Comparison of ENCODE assay signal across 16 cellular contexts in genomic region chr22:40960137-40960536, GRCh38. TPM values are rescaled to one million over a fixed set of nuclear protein-coding genes. Genes with fewer than 3 reads are reported as not detected.
DNase-seq lines count a peak whose midpoint lies in the region; ATAC-seq and TF ChIP-seq lines count a peak whose summit lies in the region.
"Had no signal": no experiment of that assay in that cellular context is flagged by ENCODE, and none has a peak within 500 bp of the region (broad histone marks: within the 10 kb centered on the region; RNA-seq: fewer than 3 reads in every experiment).

No MANE protein-coding gene starts in this region.

- H3K4me3 Mint-ChIP-seq in activated naive CD8-positive, alpha-beta T cell treated with anti-CD3 and anti-CD28 coated beads, Interleukin-2, amount 10 ng/mL, durations not matched to agents 7 days and 5 days = no peak overlapping the region
- H3K4me3 Mint-ChIP-seq in activated naive CD8-positive, alpha-beta T cell treated with anti-CD3 and anti-CD28 coated beads for 36 hours = no peak overlapping the region
- H3K4me3 Mint-ChIP-seq in glutamatergic neuron (ENCODE audit: unreplicated experiment) = no peak overlapping the region

- peaks cover 11 to 26% of the 10 kb centered on the region in 2 donors for H3K36me3 ChIP-seq in thyroid gland

- H3K36me3 Mint-ChIP-seq in activated naive CD8-positive, alpha-beta T cell treated with anti-CD3 and anti-CD28 coated beads, Interleukin-2, amount 10 ng/mL, durations not matched to agents 7 days and 5 days = peaks cover 19% of the 10 kb centered on the region
- peaks cover 25% of the 10 kb centered on the region for H3K36me3 Mint-ChIP-seq in activated naive CD8-positive, alpha-beta T cell treated with anti-CD3 and anti-CD28 coated beads for 36 hours
- H3K36me3 Mint-ChIP-seq in glutamatergic neuron (ENCODE audit: unreplicated experiment) = no peaks in the 10 kb centered on the region

- H3K27me3 ChIP-seq in thyroid gland = no peaks in the 10 kb centered on the region
- H3K27me3 ChIP-seq: MG63, neutrophil, tibial artery had no signal

- POLR2A ChIA-PET in activated naive CD8-positive, alpha-beta T cell treated with anti-CD3 and anti-CD28 coated beads, Interleukin-2, amount 10 ng/mL, durations not matched to agents 7 days and 5 days (lab: Charles Lee) = no interaction called here

- no peak for DNase-seq in activated naive CD8-positive, alpha-beta T cell treated with anti-CD3 and anti-CD28 coated beads, Interleukin-2, amount 10 ng/mL, durations not matched to agents 7 days and 5 days
- DNase-seq in activated naive CD8-positive, alpha-beta T cell treated with anti-CD3 and anti-CD28 coated beads for 36 hours = no peak
- DNase-seq in NCI-H2227 treated with DMSO at 0.1 percent for 48 hours (lab: John Stamatoyannopoulos, UW) (peak; percentile 7), glutamatergic neuron (no peak), thyroid gland (peak; percentile 35 to 48)
- DNase-seq: activated CD4-positive, alpha-beta T cell treated with anti-CD3 and anti-CD28 coated beads, Interleukin-2, amount 50 U/mL, for 4 hours; MG63; NCI-H2081; NCI-H82; stimulated activated CD4-positive, alpha-beta T cell treated with anti-CD3 and anti-CD28 coated beads, Interleukin-4, amount 100 ng/mL, for 24 hours; T1000; tibial artery had no signal

- peak overlapping the region; percentile 23 for H3K27ac Mint-ChIP-seq in activated naive CD8-positive, alpha-beta T cell treated with anti-CD3 and anti-CD28 coated beads, Interleukin-2, amount 10 ng/mL, durations not matched to agents 7 days and 5 days
- H3K27ac Mint-ChIP-seq in activated naive CD8-positive, alpha-beta T cell treated with anti-CD3 and anti-CD28 coated beads for 36 hours = no peak overlapping the region
- peak overlapping the region; percentile 14 for H3K27ac Mint-ChIP-seq in glutamatergic neuron (ENCODE audit: unreplicated experiment)

- H3K27ac ChIP-seq in thyroid gland = peak overlapping the region; percentile 27 to 62 (median 46)
- H3K27ac ChIP-seq: neutrophil, tibial artery had no signal

- ATAC-seq in activated naive CD8-positive, alpha-beta T cell treated with anti-CD3 and anti-CD28 coated beads, Interleukin-2, amount 10 ng/mL, durations not matched to agents 7 days and 5 days (ENCODE audit: low read depth) = no peak
- ATAC-seq in HG03342 (IDR thresholded peaks at IDR 0.05; ENCODE audit: unreplicated experiment) = no peak
- ATAC-seq in GM19328 (IDR thresholded peaks at IDR 0.05; ENCODE audit: unreplicated experiment) = no peak
- ATAC-seq in HG02981 (IDR thresholded peaks at IDR 0.05; ENCODE audit: unreplicated experiment) = no peak

- no peaks in the 10 kb centered on the region for H3K27me3 Mint-ChIP-seq in activated naive CD8-positive, alpha-beta T cell treated with anti-CD3 and anti-CD28 coated beads, Interleukin-2, amount 10 ng/mL, durations not matched to agents 7 days and 5 days
- no peaks in the 10 kb centered on the region for H3K27me3 Mint-ChIP-seq in activated naive CD8-positive, alpha-beta T cell treated with anti-CD3 and anti-CD28 coated beads for 36 hours
- H3K27me3 Mint-ChIP-seq in glutamatergic neuron (ENCODE audit: unreplicated experiment) = no peaks in the 10 kb centered on the region

- no peak overlapping the region for H3K4me3 ChIP-seq in thyroid gland (replicated peaks in 1 of 3)
- H3K4me3 ChIP-seq: MG63, tibial artery had no signal

- intact Hi-C loops in thyroid gland (cut with DNase I) = no loop called here

- H3K9me3 ChIP-seq in thyroid gland = no peaks in the 10 kb centered on the region
- H3K9me3 ChIP-seq: MG63, neutrophil, tibial artery had no signal

- H3K4me1 Mint-ChIP-seq in activated naive CD8-positive, alpha-beta T cell treated with anti-CD3 and anti-CD28 coated beads, Interleukin-2, amount 10 ng/mL, durations not matched to agents 7 days and 5 days = peaks cover 12% of the 10 kb centered on the region
- peaks cover 8% of the 10 kb centered on the region for H3K4me1 Mint-ChIP-seq in activated naive CD8-positive, alpha-beta T cell treated with anti-CD3 and anti-CD28 coated beads for 36 hours
- no peaks in the 10 kb centered on the region for H3K4me1 Mint-ChIP-seq in glutamatergic neuron (ENCODE audit: low read depth, unreplicated experiment)

- no peaks in the 10 kb centered on the region for H3K9me3 Mint-ChIP-seq in activated naive CD8-positive, alpha-beta T cell treated with anti-CD3 and anti-CD28 coated beads, Interleukin-2, amount 10 ng/mL, durations not matched to agents 7 days and 5 days
- H3K9me3 Mint-ChIP-seq in activated naive CD8-positive, alpha-beta T cell treated with anti-CD3 and anti-CD28 coated beads for 36 hours = no peaks in the 10 kb centered on the region
- no peaks in the 10 kb centered on the region for H3K9me3 Mint-ChIP-seq in glutamatergic neuron (ENCODE audit: unreplicated experiment)

- no peak for TF ChIP-seq CTCF in glutamatergic neuron (IDR thresholded peaks at IDR 0.05; ENCODE audit: partially characterized antibody, unreplicated experiment)
- no peak for TF ChIP-seq CTCF in thyroid gland (IDR thresholded peaks at IDR 0.05)

- no peak for TF ChIP-seq POLR2A in thyroid gland (IDR thresholded peaks at IDR 0.05)

- peaks cover 8 to 17% of the 10 kb centered on the region in 2 donors for H3K4me1 ChIP-seq in thyroid gland

- 37 to 43% methylated on average over 3 of the region's 3 CpGs for WGBS in thyroid gland, 2 donors

RNA-seq across cellular contexts. Expression of gene RBX1, which starts 9.0 kb away (rescaled TPM):
- total RNA-seq in activated naive CD8-positive, alpha-beta T cell treated with anti-CD3 and anti-CD28 coated beads, Interleukin-2, amount 10 ng/mL, durations not matched to agents 7 days and 5 days = 10 to 100 TPM; 68.6 to 73.6 TPM
- total RNA-seq in activated naive CD8-positive, alpha-beta T cell treated with anti-CD3 and anti-CD28 coated beads for 36 hours = 10 to 100 TPM; 79.4 to 91.1 TPM
- total RNA-seq in glutamatergic neuron (ENCODE audit: unreplicated experiment) (66.4 TPM), thyroid gland (10 to 100 TPM; 52.5 to 79.8 (median 61.6) TPM)

Comparison
In these comparisons a context has a peak if more than half of its experiments do, and no peak if none do; other contexts are left out.
1. DNase-seq: peak in NCI-H2227 treated with DMSO at 0.1 percent for 48 hours (single experiment) and thyroid gland (2 of 2); none in activated naive CD8-positive, alpha-beta T cell treated with anti-CD3 and anti-CD28 coated beads, Interleukin-2, amount 10 ng/mL, durations not matched to agents 7 days and 5 days (single experiment), activated naive CD8-positive, alpha-beta T cell treated with anti-CD3 and anti-CD28 coated beads for 36 hours (single experiment) and glutamatergic neuron (single experiment).